ENCODE assay signal across 9 cellular contexts in genomic region chr12:8045952-8046944, GRCh38. TPM values are rescaled to one million over a fixed set of nuclear protein-coding genes. Genes with fewer than 3 reads are reported as not detected.
DNase-seq lines count a peak whose midpoint lies in the region; ATAC-seq and TF ChIP-seq lines count a peak whose summit lies in the region.
"Had no signal": no experiment of that assay in that cellular context is flagged by ENCODE, and none has a peak within 500 bp of the region (broad histone marks: within the 10 kb centered on the region; RNA-seq: fewer than 3 reads in every experiment).

No MANE protein-coding gene starts in this region.

- H3K4me1 Mint-ChIP-seq in nephron, result no peaks in the 10 kb centered on the region

- no peaks in the 10 kb centered on the region for H4K20me1 ChIP-seq in OCI-LY7 (ENCODE audit: insufficient read depth, low read length)

- H3K4me1 ChIP-seq in OCI-LY7 (ENCODE audit: insufficient read depth, low read length, poor library complexity, severe bottlenecking), result peaks cover 2% of the 10 kb centered on the region

- H3K9me3 Mint-ChIP-seq in nephron, result no peaks in the 10 kb centered on the region
- H3K9me3 Mint-ChIP-seq: T-helper 1 cell treated with Interleukin-12 subunit alpha and Interleukin-12 subunit beta and Interleukin-4 antibody, amounts not matched to agents 30 μg/mL and 1 μg/mL, for 36 hours had no signal

- H2AFZ ChIP-seq in OCI-LY7 (ENCODE audit: low read length), result no peak overlapping the region

- POLR2A ChIA-PET in OCI-LY7 (lab: Charles Lee), result interaction anchor here (0.6 kb wide), 1 partner anchor 18 kb away, joined by 6 read pairs; no protein-coding TSS in a partner anchor

- intact Hi-C loops in OCI-LY7 (cut with micrococcal nuclease; ENCODE audit: unreplicated experiment), result loop anchor here (2.0 kb wide), 1 partner anchor 33 kb away; no protein-coding TSS in a partner anchor

- H3K9me3 ChIP-seq in OCI-LY7 (ENCODE audit: low read length), result no peaks in the 10 kb centered on the region

- no peak overlapping the region for H3K27ac ChIP-seq in OCI-LY7 (ENCODE audit: low read depth, low read length, poor library complexity, severe bottlenecking)

- DNase-seq in D341Med (ENCODE audit: low spot score) (peak; percentile 81), HT-29 (ENCODE audit: low spot score) (peak; percentile 79), OCI-LY7 (ENCODE audit: low spot score) (peak; percentile 72), fibroblast of gingiva (ENCODE audit: low read depth) (peak; percentile 77)
- DNase-seq in activated T-cell treated with anti-CD3 and anti-CD28 coated beads, Interleukin-2, amount 50 U/mL, for 1 hour, result peak; percentile 85
- peak; percentile 86 for DNase-seq in stimulated activated naive CD8-positive, alpha-beta T cell treated with anti-CD3 and anti-CD28 coated beads, Interleukin-15, Interleukin-2, amounts not matched to agents 100 U/mL and 50 U/mL, for 24 hours

- no peaks in the 10 kb centered on the region for H3K79me2 ChIP-seq in OCI-LY7 (ENCODE audit: insufficient read depth, low read depth, low read length)

- H3K36me3 ChIP-seq in OCI-LY7 (ENCODE audit: insufficient read depth, low read length), result peaks cover 43% of the 10 kb centered on the region

- H3K9me2 ChIP-seq in OCI-LY7 (ENCODE audit: insufficient read depth, low read length), result no peaks in the 10 kb centered on the region

- peaks cover 80% of the 10 kb centered on the region for H3K36me3 Mint-ChIP-seq in nephron (ENCODE audit: low read depth)

- no TSS peak for BruUV-seq in OCI-LY7 (replicated peaks; lab: Mats Ljungman, UMichigan)

- no peak overlapping the region for H3K4me3 ChIP-seq in OCI-LY7 (ENCODE audit: low read depth, low read length, poor library complexity, severe bottlenecking)

- H3K27ac Mint-ChIP-seq in nephron, result no peak overlapping the region
- H3K27ac Mint-ChIP-seq: T-helper 1 cell treated with Interleukin-12 subunit alpha and Interleukin-12 subunit beta and Interleukin-4 antibody, amounts not matched to agents 30 μg/mL and 1 μg/mL, for 36 hours had no signal

- TF ChIP-seq CTCF in OCI-LY7 (conservative IDR thresholded peaks at IDR 0.05; ENCODE audit: low read length) (peak; percentile 95), nephron (IDR thresholded peaks at IDR 0.05; ENCODE audit: unreplicated experiment in 3 of 3) (peak; percentile 77 to 90 (median 81))

- no peak overlapping the region for H3K4me3 Mint-ChIP-seq in nephron
- H3K4me3 Mint-ChIP-seq: T-helper 1 cell treated with Interleukin-12 subunit alpha and Interleukin-12 subunit beta and Interleukin-4 antibody, amounts not matched to agents 30 μg/mL and 1 μg/mL, for 36 hours had no signal

- ATAC-seq in stimulated activated naive CD8-positive, alpha-beta T cell treated with anti-CD3 and anti-CD28 coated beads, Interleukin-15, Interleukin-2, amounts not matched to agents 100 U/mL and 50 U/mL, for 24 hours, result peak; percentile 68
- no peak for ATAC-seq in GM21423 (IDR thresholded peaks at IDR 0.05; ENCODE audit: unreplicated experiment)

- CTCF ChIA-PET in OCI-LY7 (lab: Charles Lee; ENCODE audit: unreplicated experiment), result interaction anchor here (1.6 kb wide), 1 partner anchor 13 kb away, joined by 4 read pairs; no protein-coding TSS in a partner anchor

- no peak overlapping the region for H3K4me2 ChIP-seq in OCI-LY7 (ENCODE audit: low read length)

- H3K27me3 Mint-ChIP-seq in nephron (ENCODE audit: low read depth), result no peaks in the 10 kb centered on the region

RNA-seq across cellular contexts. Expression of gene FOXJ2, which starts 13.7 kb away (rescaled TPM):
- 4.8 and 6.3 TPM in 2 replicates for total RNA-seq in HT-29 (2014; rRNA removed; shearing (Covaris generic))
- total RNA-seq in OCI-LY7 (2014; rRNA removed; shearing (Covaris generic)), result 4.1 and 5.7 TPM in 2 replicates
- 9.3 and 9.9 TPM in 2 replicates for total RNA-seq in OCI-LY7 (2022)

RNA-seq across cellular contexts. Expression of gene C3AR1, which starts 19.9 kb away (rescaled TPM):
- not detected in 2 replicates for total RNA-seq in HT-29 (2014; rRNA removed; shearing (Covaris generic))
- total RNA-seq in OCI-LY7 (2014; rRNA removed; shearing (Covaris generic)), result not detected in 2 replicates
- not detected in 2 replicates for total RNA-seq in OCI-LY7 (2022)

RNA-seq across cellular contexts. Expression of gene NECAP1, which starts 35.8 kb away (rescaled TPM):
- total RNA-seq in HT-29 (2014; rRNA removed; shearing (Covaris generic)), result 28.7 and 31.1 TPM in 2 replicates
- total RNA-seq in OCI-LY7 (2014; rRNA removed; shearing (Covaris generic)), result 34.7 and 35.6 TPM in 2 replicates
- 27.1 and 29.0 TPM in 2 replicates for total RNA-seq in OCI-LY7 (2022)
